Comparison of ENCODE assay signal across 38 cellular contexts in genomic region chr3:127573916-127574315, GRCh38.
"Had no signal": no experiment of that assay in that cellular context is flagged by ENCODE, and none has a peak within 500 bp of the region (broad histone marks: within the 10 kb centered on the region; RNA-seq: fewer than 3 reads in every experiment).

No MANE protein-coding gene starts in this region.

- FAIRE-seq: endometrium, endothelial cell of umbilical vein had no signal

- ATAC-seq: activated CD4-positive, alpha-beta T cell treated with anti-CD3 and anti-CD28 coated beads for 36 hours; activated CD8-positive, alpha-beta memory T cell treated with anti-CD3 and anti-CD28 coated beads, Interleukin-2, amount 10 ng/mL, durations not matched to agents 7 days and 5 days; activated CD8-positive, alpha-beta T cell treated with anti-CD3 and anti-CD28 coated beads, Interleukin-2, amount 10 ng/mL, durations not matched to agents 7 days and 5 days; activated naive CD8-positive, alpha-beta T cell treated with anti-CD3 and anti-CD28 coated beads, Interleukin-2, amount 50 U/mL, for 24 hours; gastroesophageal sphincter; T-helper 17 cell had no signal

- H3K4me3 ChIP-seq: adrenal gland, breast epithelium, cardiac muscle cell, colonic mucosa, esophagus squamous epithelium, gastroesophageal sphincter had no signal

- H3K9me3 ChIP-seq: adrenal gland, breast epithelium, colonic mucosa, esophagus squamous epithelium, gastroesophageal sphincter had no signal

- H3K4me3 Mint-ChIP-seq: activated CD4-positive, alpha-beta memory T cell treated with anti-CD3 and anti-CD28 coated beads for 36 hours; activated CD4-positive, alpha-beta T cell treated with anti-CD3 and anti-CD28 coated beads for 36 hours; activated CD4-positive, alpha-beta T cell treated with anti-CD3 and anti-CD28 coated beads, Interleukin-2, amount 10 ng/mL, durations not matched to agents 24 days and 14 days; activated CD8-positive, alpha-beta memory T cell treated with anti-CD3 and anti-CD28 coated beads, Interleukin-2, amount 10 ng/mL, durations not matched to agents 7 days and 5 days; activated CD8-positive, alpha-beta T cell treated with anti-CD3 and anti-CD28 coated beads, Interleukin-2, amount 10 ng/mL, durations not matched to agents 7 days and 5 days; activated naive CD4-positive, alpha-beta T cell treated with anti-CD3 and anti-CD28 coated beads for 36 hours; activated naive CD4-positive, alpha-beta T cell treated with anti-CD3 and anti-CD28 coated beads, Interleukin-2, amount 50 U/mL, for 24 hours; activated naive CD8-positive, alpha-beta T cell treated with anti-CD3 and anti-CD28 coated beads for 36 hours; activated naive CD8-positive, alpha-beta T cell treated with anti-CD3 and anti-CD28 coated beads, Interleukin-2, amount 50 U/mL, for 24 hours; activated T-helper 1 cell treated with anti-CD3 and anti-CD28 coated beads, Interleukin-12 subunit alpha, Interleukin-12 subunit beta, Interleukin-2, Interleukin-4 antibody, amounts not matched to agents 30 ng/mL and 10 ng/mL and 1 ng/mL, durations not matched to agents 14 hours and 24 hours and 36 hours; brain; T-helper 17 cell; T-helper 2 cell treated with Interferon-gamma antibody and Interleukin-4, amounts not matched to agents 5 μg/mL and 100 μg/mL, for 36 hours had no signal

- H3K9me3 Mint-ChIP-seq: activated CD4-positive, alpha-beta memory T cell treated with anti-CD3 and anti-CD28 coated beads for 36 hours; activated CD4-positive, alpha-beta T cell treated with anti-CD3 and anti-CD28 coated beads, Interleukin-2, amount 10 ng/mL, durations not matched to agents 24 days and 14 days; activated naive CD4-positive, alpha-beta T cell treated with anti-CD3 and anti-CD28 coated beads for 36 hours; activated naive CD4-positive, alpha-beta T cell treated with anti-CD3 and anti-CD28 coated beads, Interleukin-2, amount 50 U/mL, for 24 hours; activated naive CD8-positive, alpha-beta T cell treated with anti-CD3 and anti-CD28 coated beads for 36 hours; activated naive CD8-positive, alpha-beta T cell treated with anti-CD3 and anti-CD28 coated beads, Interleukin-2, amount 50 U/mL, for 24 hours; activated T-helper 1 cell treated with anti-CD3 and anti-CD28 coated beads, Interleukin-12 subunit alpha, Interleukin-12 subunit beta, Interleukin-2, Interleukin-4 antibody, amounts not matched to agents 30 ng/mL and 10 ng/mL and 1 ng/mL, durations not matched to agents 14 hours and 24 hours and 36 hours; activated T-helper 2 cell treated with anti-CD3 and anti-CD28 coated beads, Interferon-gamma antibody, Interleukin-2, Interleukin-4, amounts not matched to agents 10 μg/mL and 5 μg/mL and 100 μg/mL, durations not matched to agents 14 hours and 24 hours and 36 hours; brain; T-helper 2 cell treated with Interferon-gamma antibody and Interleukin-4, amounts not matched to agents 5 μg/mL and 100 μg/mL, for 36 hours had no signal

- H3K27me3 Mint-ChIP-seq: activated CD4-positive, alpha-beta memory T cell treated with anti-CD3 and anti-CD28 coated beads for 36 hours; activated CD4-positive, alpha-beta T cell treated with anti-CD3 and anti-CD28 coated beads for 36 hours; activated CD4-positive, alpha-beta T cell treated with anti-CD3 and anti-CD28 coated beads, Interleukin-2, amount 10 ng/mL, durations not matched to agents 24 days and 14 days; activated CD8-positive, alpha-beta memory T cell treated with anti-CD3 and anti-CD28 coated beads, Interleukin-2, amount 10 ng/mL, durations not matched to agents 7 days and 5 days; activated naive CD4-positive, alpha-beta T cell treated with anti-CD3 and anti-CD28 coated beads, Interleukin-2, amount 50 U/mL, for 24 hours; activated naive CD8-positive, alpha-beta T cell treated with anti-CD3 and anti-CD28 coated beads for 36 hours; activated naive CD8-positive, alpha-beta T cell treated with anti-CD3 and anti-CD28 coated beads, Interleukin-2, amount 50 U/mL, for 24 hours; brain; T-helper 17 cell had no signal

- DNase-seq: activated CD4-positive, alpha-beta memory T cell treated with anti-CD3 and anti-CD28 coated beads for 36 hours; activated CD4-positive, alpha-beta T cell treated with anti-CD3 and anti-CD28 coated beads for 36 hours; activated CD4-positive, alpha-beta T cell treated with anti-CD3 and anti-CD28 coated beads, Interleukin-2, amount 10 ng/mL, durations not matched to agents 24 days and 14 days; activated CD4-positive, CD25-positive, alpha-beta regulatory T cell; activated CD4-positive, CD25-positive, alpha-beta regulatory T cell treated with anti-CD3 and anti-CD28 coated beads, Interleukin-2, amount 50 U/mL, for 72 hours; activated CD8-positive, alpha-beta memory T cell treated with anti-CD3 and anti-CD28 coated beads, Interleukin-2, amount 10 ng/mL, durations not matched to agents 7 days and 5 days; activated CD8-positive, alpha-beta memory T cell treated with anti-CD3 and anti-CD28 coated beads, Interleukin-2, amount 50 U/mL, for 4 hours; activated CD8-positive, alpha-beta T cell treated with anti-CD3 and anti-CD28 coated beads, Interleukin-2, amount 10 ng/mL, durations not matched to agents 7 days and 5 days; activated effector memory CD4-positive, alpha-beta T cell treated with anti-CD3 and anti-CD28 coated beads, Interleukin-2, amount 50 U/mL, for 16 hours; activated naive CD4-positive, alpha-beta T cell treated with anti-CD3 and anti-CD28 coated beads for 36 hours; activated naive CD8-positive, alpha-beta T cell treated with anti-CD3 and anti-CD28 coated beads for 36 hours; activated naive CD8-positive, alpha-beta T cell treated with anti-CD3 and anti-CD28 coated beads, Interleukin-2, amount 50 U/mL, for 24 hours; activated T-cell treated with anti-CD3 and anti-CD28 coated beads, Interleukin-2, amount 50 U/mL, for 1 hour; activated T-cell treated with anti-CD3 and anti-CD28 coated beads, Interleukin-2, amount 50 U/mL, for 48 hours; adrenal gland; amygdala; aorta; central memory CD4-positive, alpha-beta T cell; cerebellar nuclear complex; colonic mucosa; effector CD8-positive, alpha-beta T cell; esophagus squamous epithelium; foreskin melanocyte; SW 1271; T-helper 1 cell; T-helper 17 cell; T1000 had no signal

- H3K27ac Mint-ChIP-seq: activated CD4-positive, alpha-beta memory T cell treated with anti-CD3 and anti-CD28 coated beads for 36 hours; activated CD4-positive, alpha-beta T cell treated with anti-CD3 and anti-CD28 coated beads for 36 hours; activated CD4-positive, alpha-beta T cell treated with anti-CD3 and anti-CD28 coated beads, Interleukin-2, amount 10 ng/mL, durations not matched to agents 24 days and 14 days; activated CD8-positive, alpha-beta memory T cell treated with anti-CD3 and anti-CD28 coated beads, Interleukin-2, amount 10 ng/mL, durations not matched to agents 7 days and 5 days; activated CD8-positive, alpha-beta T cell treated with anti-CD3 and anti-CD28 coated beads, Interleukin-2, amount 10 ng/mL, durations not matched to agents 7 days and 5 days; activated naive CD4-positive, alpha-beta T cell treated with anti-CD3 and anti-CD28 coated beads for 36 hours; activated naive CD4-positive, alpha-beta T cell treated with anti-CD3 and anti-CD28 coated beads, Interleukin-2, amount 50 U/mL, for 24 hours; activated naive CD8-positive, alpha-beta T cell treated with anti-CD3 and anti-CD28 coated beads for 36 hours; activated naive CD8-positive, alpha-beta T cell treated with anti-CD3 and anti-CD28 coated beads, Interleukin-2, amount 50 U/mL, for 24 hours; activated T-helper 1 cell treated with anti-CD3 and anti-CD28 coated beads, Interleukin-12 subunit alpha, Interleukin-12 subunit beta, Interleukin-2, Interleukin-4 antibody, amounts not matched to agents 30 ng/mL and 10 ng/mL and 1 ng/mL, durations not matched to agents 14 hours and 24 hours and 36 hours; activated T-helper 2 cell treated with anti-CD3 and anti-CD28 coated beads, Interferon-gamma antibody, Interleukin-2, Interleukin-4, amounts not matched to agents 10 μg/mL and 5 μg/mL and 100 μg/mL, durations not matched to agents 14 hours and 24 hours and 36 hours; T-helper 2 cell treated with Interferon-gamma antibody and Interleukin-4, amounts not matched to agents 5 μg/mL and 100 μg/mL, for 36 hours had no signal

- H3K27ac ChIP-seq: adrenal gland, breast epithelium, cardiac muscle cell, colonic mucosa, epithelial cell of prostate, esophagus squamous epithelium, gastroesophageal sphincter had no signal

- H3K4me1 ChIP-seq: adrenal gland, breast epithelium, colonic mucosa had no signal

- H3K27me3 ChIP-seq: adrenal gland, breast epithelium, cardiac muscle cell, colonic mucosa, esophagus squamous epithelium, gastroesophageal sphincter had no signal

- H3K36me3 ChIP-seq: breast epithelium, cardiac muscle cell had no signal
